In genomic region chrX:118702741-118703140, GRCh38 we compare ENCODE assay signal across 1 cellular context.
A peak's percentile ranks its signal among the peaks of the same experiment; 100 is the strongest.
TF ChIP-seq lines count a peak whose summit lies in the region.

No MANE protein-coding gene starts in this region.

TF ChIP-seq in HCT116, 20 proteins besides CTCF, POLR2A, EP300 and RAD21 (continued from another document):
- no peak for TF ChIP-seq REST (IDR thresholded peaks at IDR 0.05; ENCODE audit: low read depth)
- no peak for TF ChIP-seq YY1 (IDR thresholded peaks at IDR 0.05; ENCODE audit: extremely low read depth, insufficient replicate concordance, low read depth, low read length)
- TF ChIP-seq POLR2AphosphoS5 (IDR thresholded peaks at IDR 0.05; ENCODE audit: low read depth, low read length), result no peak
- no peak for TF ChIP-seq EZH2 (IDR thresholded peaks at IDR 0.05)
- no peak for TF ChIP-seq EZH2phosphoT487 (IDR thresholded peaks at IDR 0.05; ENCODE audit: borderline replicate concordance)
- TF ChIP-seq CEBPB (IDR thresholded peaks at IDR 0.05; ENCODE audit: low read depth), result no peak
- no peak for TF ChIP-seq ELF1 (IDR thresholded peaks at IDR 0.05; ENCODE audit: borderline replicate concordance, low read depth)
- TF ChIP-seq ATF3 (IDR thresholded peaks at IDR 0.05), result no peak
- TF ChIP-seq SRF (IDR thresholded peaks at IDR 0.05; ENCODE audit: low read depth), result no peak
- peak; percentile 59 for TF ChIP-seq SP1 (IDR thresholded peaks at IDR 0.05; ENCODE audit: low read depth)
